8 cellular contexts compared by ENCODE assay signal in genomic region chr12:132285991-132286681, GRCh38. TPM values are rescaled to one million over a fixed set of nuclear protein-coding genes. Genes with fewer than 3 reads are reported as not detected.
A peak's percentile ranks its signal among the peaks of the same experiment; 100 is the strongest.
DNase-seq lines count a peak whose midpoint lies in the region; ATAC-seq and TF ChIP-seq lines count a peak whose summit lies in the region.

No MANE protein-coding gene starts in this region.

- H3K4me1 ChIP-seq in BLaER1, result peaks cover 68% of the 10 kb centered on the region

- no peak overlapping the region for H3K27ac ChIP-seq in BLaER1

- TF ChIP-seq CTCF in epithelial cell of proximal tubule (conservative IDR thresholded peaks at IDR 0.05; ENCODE audit: low read depth, low read length) (no peak), nephron progenitor cell (IDR thresholded peaks at IDR 0.05) (no peak)

- H3K27ac Mint-ChIP-seq in nephron progenitor cell (no peak overlapping the region), T-cell (no peak overlapping the region)

- H3K27me3 ChIP-seq in BLaER1, result peaks cover 38% of the 10 kb centered on the region

- no peak overlapping the region for H3K9ac ChIP-seq in BLaER1

- H3K4me1 Mint-ChIP-seq in nephron progenitor cell (peaks cover 64% of the 10 kb centered on the region), T-cell (peaks cover 6 to 26% (median 16%) of the 10 kb centered on the region in 3 donors)

- H3K4me3 ChIP-seq in BLaER1, result no peak overlapping the region
- H3K4me3 ChIP-seq in epithelial cell of proximal tubule (ENCODE audit: low read depth, low read length), result peak overlapping the region; percentile 22

- H3K4me3 Mint-ChIP-seq in nephron progenitor cell, result no peak overlapping the region
- peak overlapping the region in 1 of 3 donors; percentile 68 for H3K4me3 Mint-ChIP-seq in T-cell

- H3K27me3 Mint-ChIP-seq in nephron progenitor cell (ENCODE audit: low read depth, poor library complexity) (peaks cover 61% of the 10 kb centered on the region), T-cell (peaks cover 5 to 31% of the 10 kb centered on the region in 2 donors)

- CTCF ChIA-PET in T-cell (lab: Charles Lee), result no interaction called here

- H3K9me3 Mint-ChIP-seq in nephron progenitor cell (no peaks in the 10 kb centered on the region), T-cell (no peaks in the 10 kb centered on the region)

- POLR2A ChIA-PET in T-cell (lab: Charles Lee), result no interaction called here

- H3K36me3 ChIP-seq in BLaER1, result no peaks in the 10 kb centered on the region

- DNase-seq in NCI-H2227 treated with DMSO at 0.1 percent for 48 hours (lab: John Stamatoyannopoulos, UW), result peak; percentile 16
- no peak for DNase-seq in epithelial cell of proximal tubule (ENCODE audit: low read depth)
- peak; percentile 53 for DNase-seq in nephron progenitor cell
- no peak for DNase-seq in T-cell
- no peak for DNase-seq in DMS153 treated with DMSO at 0.1 percent for 48 hours (lab: John Stamatoyannopoulos, UW; ENCODE audit: unreplicated experiment)

- no peaks in the 10 kb centered on the region for H3K36me3 Mint-ChIP-seq in nephron progenitor cell (ENCODE audit: low read depth)
- H3K36me3 Mint-ChIP-seq in T-cell, result no peaks in the 10 kb centered on the region

- H4K20me1 ChIP-seq in BLaER1, result no peaks in the 10 kb centered on the region

- peaks cover 6% of the 10 kb centered on the region; the same call in 1 of the 2 replicates for H3K9me3 ChIP-seq in BLaER1

- ATAC-seq in HG02623 (IDR thresholded peaks at IDR 0.05; ENCODE audit: unreplicated experiment) (no peak), GM19324 (IDR thresholded peaks at IDR 0.05; ENCODE audit: low FRiP score, unreplicated experiment) (no peak), T-cell (replicated peaks in 1 of 4) (no peak)

- H3K4me2 ChIP-seq in BLaER1, result peak overlapping the region; percentile 97

RNA-seq across cellular contexts. Expression of gene GALNT9, which starts 43.3 kb away (rescaled TPM):
- total RNA-seq in epithelial cell of proximal tubule (not detected in 2 replicates), T-cell (under 1 TPM in 1 of 5 donors, not detected in 4; 0.72 TPM)

Comparison
In these comparisons a context has a peak if more than half of its experiments do, and no peak if none do; other contexts are left out.
1. DNase-seq: peak in NCI-H2227 treated with DMSO at 0.1 percent for 48 hours (single experiment) and nephron progenitor cell (single experiment); none in epithelial cell of proximal tubule (single experiment), T-cell (0 of 34) and DMS153 treated with DMSO at 0.1 percent for 48 hours (single experiment).